ENCODE assay signal across 17 cellular contexts in the genomic region with DNA sequence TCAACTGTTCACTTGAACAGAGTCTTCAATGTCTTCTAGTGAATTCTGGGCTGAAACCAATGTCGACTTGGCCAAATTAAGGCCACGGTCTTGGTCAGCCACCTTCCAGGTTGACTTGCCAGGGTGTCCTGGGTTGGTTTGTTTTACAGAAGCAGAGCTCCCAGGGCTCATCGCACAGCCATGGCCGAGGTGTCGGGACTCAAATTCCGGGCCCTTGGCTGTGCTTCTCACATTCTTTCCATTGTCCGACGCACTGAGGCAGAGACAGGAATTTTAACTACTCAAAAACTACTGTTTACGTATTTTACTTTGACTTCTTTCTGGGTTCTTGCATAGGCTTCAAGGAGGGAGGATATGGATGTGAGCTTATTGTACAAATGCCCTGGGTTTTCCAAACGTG. TPM values are rescaled to one million over a fixed set of nuclear protein-coding genes. Genes with fewer than 3 reads are reported as not detected.
DNase-seq lines count a peak whose midpoint lies in the region; ATAC-seq, FAIRE-seq and TF ChIP-seq lines count a peak whose summit lies in the region.
"Had no signal": no experiment of that assay in that cellular context is flagged by ENCODE, and none has a peak within 500 bp of the region (broad histone marks: within the 10 kb centered on the region; RNA-seq: fewer than 3 reads in every experiment).

No MANE protein-coding gene starts in this region.

- DNase-seq in activated CD8-positive, alpha-beta T cell treated with anti-CD3 and anti-CD28 coated beads for 36 hours = no peak
- no peak for DNase-seq in activated CD8-positive, alpha-beta T cell treated with anti-CD3 and anti-CD28 coated beads, Interleukin-2, amount 10 ng/mL, durations not matched to agents 7 days and 5 days
- DNase-seq in ELF-1 (ENCODE audit: low read depth, low spot score) = peak; percentile 62
- no peak for DNase-seq in glutamatergic neuron
- no peak for DNase-seq in stimulated activated effector memory CD8-positive, alpha-beta T cell treated with anti-CD3 and anti-CD28 coated beads, Interleukin-12 subunit alpha, Interleukin-12 subunit beta, amount 100 ng/mL, for 72 hours (ENCODE audit: low spot score in 2 of 2)
- no peak for DNase-seq in GM12891 (ENCODE audit: insufficient read length, low spot score)
- DNase-seq: CD8-positive, alpha-beta memory T cell; DMS53; H9; NCI-H1436; NCI-H1930; NCI-H345; NCI-H524 treated with DMSO at 0.1 percent for 48 hours; PC-9; SIG-M5 had no signal

- CTCF ChIA-PET in activated CD8-positive, alpha-beta T cell treated with anti-CD3 and anti-CD28 coated beads for 36 hours (lab: Charles Lee) = no interaction called here
- CTCF ChIA-PET in activated CD8-positive, alpha-beta T cell treated with anti-CD3 and anti-CD28 coated beads, Interleukin-2, amount 10 ng/mL, durations not matched to agents 7 days and 5 days (lab: Charles Lee) = interaction anchor here (2.4 kb wide), 1 partner anchor 54 kb away, joined by 7 read pairs; no protein-coding TSS in a partner anchor

- intact Hi-C loops in activated CD8-positive, alpha-beta T cell treated with anti-CD3 and anti-CD28 coated beads for 36 hours (cut with micrococcal nuclease) = no loop called here

- no peak for TF ChIP-seq POLR2A in GM12891 (IDR thresholded peaks at IDR 0.05; ENCODE audit: low read depth, low read length)

- no peaks in the 10 kb centered on the region for H3K27me3 Mint-ChIP-seq in activated CD8-positive, alpha-beta T cell treated with anti-CD3 and anti-CD28 coated beads for 36 hours
- H3K27me3 Mint-ChIP-seq in activated CD8-positive, alpha-beta T cell treated with anti-CD3 and anti-CD28 coated beads, Interleukin-2, amount 10 ng/mL, durations not matched to agents 7 days and 5 days (ENCODE audit: low read depth) = no peaks in the 10 kb centered on the region
- H3K27me3 Mint-ChIP-seq in glutamatergic neuron (ENCODE audit: unreplicated experiment) = peaks cover 9% of the 10 kb centered on the region
- H3K27me3 Mint-ChIP-seq: B cell had no signal

- H3K4me1 Mint-ChIP-seq in activated CD8-positive, alpha-beta T cell treated with anti-CD3 and anti-CD28 coated beads for 36 hours (ENCODE audit: low read depth) = peaks cover 53% of the 10 kb centered on the region
- peaks cover 26% of the 10 kb centered on the region for H3K4me1 Mint-ChIP-seq in activated CD8-positive, alpha-beta T cell treated with anti-CD3 and anti-CD28 coated beads, Interleukin-2, amount 10 ng/mL, durations not matched to agents 7 days and 5 days (ENCODE audit: low read depth)
- H3K4me1 Mint-ChIP-seq in glutamatergic neuron (ENCODE audit: low read depth, unreplicated experiment) = peaks cover 35% of the 10 kb centered on the region
- peaks cover 70% of the 10 kb centered on the region for H3K4me1 Mint-ChIP-seq in stimulated activated effector memory CD8-positive, alpha-beta T cell treated with anti-CD3 and anti-CD28 coated beads, Interleukin-12 subunit alpha, Interleukin-12 subunit beta, amount 100 ng/mL, for 72 hours

- TF ChIP-seq CTCF in activated CD8-positive, alpha-beta T cell treated with anti-CD3 and anti-CD28 coated beads for 36 hours (IDR thresholded peaks at IDR 0.05) = no peak
- no peak for TF ChIP-seq CTCF in glutamatergic neuron (IDR thresholded peaks at IDR 0.05; ENCODE audit: partially characterized antibody, unreplicated experiment)

- H3K27ac Mint-ChIP-seq in activated CD8-positive, alpha-beta T cell treated with anti-CD3 and anti-CD28 coated beads for 36 hours = peak overlapping the region; percentile 24
- H3K27ac Mint-ChIP-seq in activated CD8-positive, alpha-beta T cell treated with anti-CD3 and anti-CD28 coated beads, Interleukin-2, amount 10 ng/mL, durations not matched to agents 7 days and 5 days = no peak overlapping the region
- peak overlapping the region; percentile 43 for H3K27ac Mint-ChIP-seq in glutamatergic neuron (ENCODE audit: unreplicated experiment)
- peak overlapping the region; percentile 70 for H3K27ac Mint-ChIP-seq in stimulated activated effector memory CD8-positive, alpha-beta T cell treated with anti-CD3 and anti-CD28 coated beads, Interleukin-12 subunit alpha, Interleukin-12 subunit beta, amount 100 ng/mL, for 72 hours
- H3K27ac Mint-ChIP-seq: H9 had no signal

- ATAC-seq in activated CD8-positive, alpha-beta T cell treated with anti-CD3 and anti-CD28 coated beads for 36 hours = no peak
- ATAC-seq in activated CD8-positive, alpha-beta T cell treated with anti-CD3 and anti-CD28 coated beads, Interleukin-2, amount 10 ng/mL, durations not matched to agents 7 days and 5 days = no peak
- ATAC-seq in stimulated activated effector memory CD8-positive, alpha-beta T cell treated with anti-CD3 and anti-CD28 coated beads, Interleukin-12 subunit alpha, Interleukin-12 subunit beta, amount 100 ng/mL, for 72 hours = no peak
- no peak for ATAC-seq in HG02970 (IDR thresholded peaks at IDR 0.05; ENCODE audit: low FRiP score, unreplicated experiment)

- POLR2A ChIA-PET in activated CD8-positive, alpha-beta T cell treated with anti-CD3 and anti-CD28 coated beads for 36 hours (lab: Charles Lee) = interaction anchor here (2.5 kb wide), 1 partner anchor 8 kb away, joined by 10 read pairs; no protein-coding TSS in a partner anchor
- POLR2A ChIA-PET in activated CD8-positive, alpha-beta T cell treated with anti-CD3 and anti-CD28 coated beads, Interleukin-2, amount 10 ng/mL, durations not matched to agents 7 days and 5 days (lab: Charles Lee) = no interaction called here

- no peaks in the 10 kb centered on the region for H3K9me3 Mint-ChIP-seq in activated CD8-positive, alpha-beta T cell treated with anti-CD3 and anti-CD28 coated beads for 36 hours
- H3K9me3 Mint-ChIP-seq in activated CD8-positive, alpha-beta T cell treated with anti-CD3 and anti-CD28 coated beads, Interleukin-2, amount 10 ng/mL, durations not matched to agents 7 days and 5 days (ENCODE audit: insufficient read depth) = no peaks in the 10 kb centered on the region
- peaks cover 15% of the 10 kb centered on the region for H3K9me3 Mint-ChIP-seq in glutamatergic neuron (ENCODE audit: unreplicated experiment)
- no peaks in the 10 kb centered on the region for H3K9me3 Mint-ChIP-seq in stimulated activated effector memory CD8-positive, alpha-beta T cell treated with anti-CD3 and anti-CD28 coated beads, Interleukin-12 subunit alpha, Interleukin-12 subunit beta, amount 100 ng/mL, for 72 hours
- H3K9me3 Mint-ChIP-seq: CD8-positive, alpha-beta memory T cell; H9 had no signal

- no peak for FAIRE-seq in GM12891 (lab: Jason Lieb, UNC)

- peaks cover 31% of the 10 kb centered on the region for H3K36me3 Mint-ChIP-seq in activated CD8-positive, alpha-beta T cell treated with anti-CD3 and anti-CD28 coated beads for 36 hours (ENCODE audit: low read depth)
- peaks cover 8% of the 10 kb centered on the region for H3K36me3 Mint-ChIP-seq in activated CD8-positive, alpha-beta T cell treated with anti-CD3 and anti-CD28 coated beads, Interleukin-2, amount 10 ng/mL, durations not matched to agents 7 days and 5 days (ENCODE audit: low read depth)
- H3K36me3 Mint-ChIP-seq in glutamatergic neuron (ENCODE audit: unreplicated experiment) = peaks cover 5% of the 10 kb centered on the region
- peaks cover 39% of the 10 kb centered on the region for H3K36me3 Mint-ChIP-seq in stimulated activated effector memory CD8-positive, alpha-beta T cell treated with anti-CD3 and anti-CD28 coated beads, Interleukin-12 subunit alpha, Interleukin-12 subunit beta, amount 100 ng/mL, for 72 hours

- H3K4me3 Mint-ChIP-seq in activated CD8-positive, alpha-beta T cell treated with anti-CD3 and anti-CD28 coated beads for 36 hours = no peak overlapping the region
- H3K4me3 Mint-ChIP-seq in activated CD8-positive, alpha-beta T cell treated with anti-CD3 and anti-CD28 coated beads, Interleukin-2, amount 10 ng/mL, durations not matched to agents 7 days and 5 days = no peak overlapping the region
- no peak overlapping the region for H3K4me3 Mint-ChIP-seq in glutamatergic neuron (ENCODE audit: unreplicated experiment)
- no peak overlapping the region for H3K4me3 Mint-ChIP-seq in stimulated activated effector memory CD8-positive, alpha-beta T cell treated with anti-CD3 and anti-CD28 coated beads, Interleukin-12 subunit alpha, Interleukin-12 subunit beta, amount 100 ng/mL, for 72 hours
- H3K4me3 Mint-ChIP-seq: B cell; CD8-positive, alpha-beta memory T cell; H9 had no signal

TF ChIP-seq in GM12891, 5 proteins besides CTCF, POLR2A, EP300 and RAD21:
- TF ChIP-seq POU2F2 (IDR thresholded peaks at IDR 0.05; ENCODE audit: low read depth, low read length) (no peak), POLR2AphosphoS5 (IDR thresholded peaks at IDR 0.05; ENCODE audit: low read depth, low read length) (no peak), TAF1 (IDR thresholded peaks at IDR 0.05; ENCODE audit: low read depth, low read length) (no peak), PAX5 (IDR thresholded peaks at IDR 0.05; ENCODE audit: insufficient read depth, low read length, severe bottlenecking) (no peak), SPI1 (IDR thresholded peaks at IDR 0.05; ENCODE audit: low read depth, low read length) (no peak)
TF ChIP-seq in GM12891: peak in this region for 0.

RNA-seq across cellular contexts. Expression of gene HPCAL1, which starts 51.7 kb away (rescaled TPM):
- total RNA-seq in activated CD8-positive, alpha-beta T cell treated with anti-CD3 and anti-CD28 coated beads for 36 hours = 100 to 1,000 TPM; 166 to 170 TPM
- total RNA-seq in activated CD8-positive, alpha-beta T cell treated with anti-CD3 and anti-CD28 coated beads, Interleukin-2, amount 10 ng/mL, durations not matched to agents 7 days and 5 days = 10 to 100 TPM; 55.8 to 56.6 TPM
- 13.1 TPM for total RNA-seq in glutamatergic neuron (ENCODE audit: unreplicated experiment)
- 5.5 TPM for polyA plus RNA-seq in GM12891 (2012; ENCODE audit: low read depth, missing spikeins)
